8 cellular contexts compared by ENCODE assay signal in the genomic region with DNA sequence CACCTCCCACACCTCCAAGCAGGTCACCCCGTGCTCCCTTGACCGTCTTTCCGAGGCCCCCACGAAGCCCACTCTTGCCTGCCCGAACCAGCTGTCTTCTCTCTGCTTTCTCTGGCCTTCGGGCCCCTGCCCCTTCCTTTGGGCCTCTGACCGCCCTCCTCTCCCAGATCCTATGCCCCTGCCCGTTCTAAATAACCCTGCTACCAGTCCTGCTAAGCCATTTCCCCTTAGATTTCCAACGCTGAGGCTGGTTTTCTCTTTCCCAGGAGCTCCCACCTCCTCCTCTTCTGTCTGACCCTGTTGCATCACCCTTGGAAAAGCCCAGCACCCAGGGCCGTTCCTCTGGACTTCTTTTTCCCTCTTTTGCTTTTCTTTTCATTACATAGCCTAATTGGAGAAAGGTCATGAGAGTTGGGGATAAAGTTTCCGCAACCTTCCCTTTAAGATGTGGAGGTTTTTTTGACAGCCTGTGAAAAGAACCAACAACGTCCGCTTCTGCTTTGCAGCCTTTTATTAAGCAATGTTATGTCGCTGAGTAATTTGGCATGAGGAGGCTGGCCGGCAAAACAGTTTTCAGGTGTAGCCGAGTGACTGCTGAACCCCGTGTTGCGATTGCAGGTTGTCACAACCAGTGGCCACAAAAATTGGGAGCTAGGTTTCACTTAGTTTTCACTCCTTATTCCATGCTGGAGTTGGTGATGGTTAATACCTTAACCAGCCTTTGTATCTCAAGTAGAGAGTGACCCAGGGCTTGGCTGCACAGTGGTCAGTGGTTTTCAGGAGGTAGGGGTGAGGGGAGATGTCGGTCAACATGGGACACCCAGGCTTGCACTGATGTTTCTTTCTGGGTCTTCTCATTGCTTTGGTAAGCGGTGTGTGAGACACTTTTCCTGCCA. TPM values are rescaled to one million over a fixed set of nuclear protein-coding genes. Genes with fewer than 3 reads are reported as not detected.
A peak's percentile ranks its signal among the peaks of the same experiment; 100 is the strongest.
DNase-seq lines count a peak whose midpoint lies in the region; ATAC-seq, FAIRE-seq and TF ChIP-seq lines count a peak whose summit lies in the region.

No MANE protein-coding gene starts in this region.

- peak overlapping the region; percentile 96 for H3K4me3 Mint-ChIP-seq in progenitor cell of endocrine pancreas (ENCODE audit: low read depth)

- peak; percentile 42 for DNase-seq in DMS153 treated with DMSO at 0.1 percent for 48 hours (lab: John Stamatoyannopoulos, UW; ENCODE audit: unreplicated experiment)
- no peak for DNase-seq in DMS153 (lab: John Stamatoyannopoulos, UW)
- peak; percentile 31 for DNase-seq in HEK293T (ENCODE audit: extremely low spot score)
- peak; percentile 82 to 92 for DNase-seq in NOMO-1 (lab: John Stamatoyannopoulos, UW; ENCODE audit: unreplicated experiment in 2 of 2)
- DNase-seq in left ventricle myocardium superior = no peak
- DNase-seq in progenitor cell of endocrine pancreas (ENCODE audit: low spot score, unreplicated experiment) = no peak
- no peak for DNase-seq in D721Med (ENCODE audit: insufficient read length, low spot score)

- FAIRE-seq in D721Med (lab: Jason Lieb, UNC) = no peak

- no peaks in the 10 kb centered on the region for H3K27me3 Mint-ChIP-seq in progenitor cell of endocrine pancreas

- POLR2A ChIA-PET in HEK293T (lab: Yijun Ruan, JAX) = interaction anchor here (0.7 to 3.2 kb wide), 13 partner anchors 9 to 151 kb away, joined by 3 to 30 read pairs (median 7); partner anchors contain the start of genes ANKS1A, ILRUN, SNRPC and TAF11

- H3K4me1 Mint-ChIP-seq in progenitor cell of endocrine pancreas (ENCODE audit: low read depth) = peaks cover 22% of the 10 kb centered on the region

- TF ChIP-seq CTCF in progenitor cell of endocrine pancreas (IDR thresholded peaks at IDR 0.05; ENCODE audit: unreplicated experiment) = no peak
- no peak for TF ChIP-seq CTCF in D721Med (IDR thresholded peaks at IDR 0.05; ENCODE audit: insufficient read depth, missing control alignments)

- peak overlapping the region; percentile 68 for H3K27ac ChIP-seq in angular gyrus (ENCODE audit: low read depth, low read length)

- no peaks in the 10 kb centered on the region for H3K9me3 Mint-ChIP-seq in progenitor cell of endocrine pancreas (ENCODE audit: low read depth)

- ATAC-seq in left ventricle myocardium superior = peak; percentile 35

- CTCF ChIA-PET in HEK293T (lab: Yijun Ruan, JAX) = interaction anchor here (0.6 to 1.6 kb wide), 2 partner anchors 13 to 195 kb away, joined by 3 to 4 read pairs; no protein-coding TSS in a partner anchor

- intact Hi-C loops in left ventricle myocardium superior (cut with micrococcal nuclease) = no loop called here

- peak overlapping the region; percentile 99 for H3K27ac Mint-ChIP-seq in progenitor cell of endocrine pancreas

- peaks cover under 1% of the 10 kb centered on the region for H3K36me3 Mint-ChIP-seq in progenitor cell of endocrine pancreas (ENCODE audit: insufficient read depth)

TF ChIP-seq in HEK293T, 16 proteins besides CTCF, POLR2A, EP300 and RAD21:
- TF ChIP-seq NFRKB (IDR thresholded peaks at IDR 0.05) (no peak), L3MBTL2 (conservative IDR thresholded peaks at IDR 0.05) (peak; percentile 57; the same call in 1 of the 2 replicates)

RNA-seq across cellular contexts. Expression of gene BLTP3A, which starts 1.0 kb away (rescaled TPM):
- total RNA-seq in left ventricle myocardium superior (19.6 TPM), progenitor cell of endocrine pancreas (21.5 and 22.0 TPM in 2 replicates)

RNA-seq across cellular contexts. Expression of gene SNRPC, which starts 35.5 kb away (rescaled TPM):
- total RNA-seq in left ventricle myocardium superior (173 TPM), progenitor cell of endocrine pancreas (119 and 122 TPM in 2 replicates)

Comparison
In these comparisons a context has a peak if more than half of its experiments do, and no peak if none do; other contexts are left out.
1. DNase-seq: peak in DMS153 treated with DMSO at 0.1 percent for 48 hours (single experiment), HEK293T (single experiment) and NOMO-1 (2 of 2); none in DMS153 (single experiment), left ventricle myocardium superior (single experiment), progenitor cell of endocrine pancreas (single experiment) and D721Med (single experiment).